ENCODE assay signal across 4 cellular contexts in the genomic region with DNA sequence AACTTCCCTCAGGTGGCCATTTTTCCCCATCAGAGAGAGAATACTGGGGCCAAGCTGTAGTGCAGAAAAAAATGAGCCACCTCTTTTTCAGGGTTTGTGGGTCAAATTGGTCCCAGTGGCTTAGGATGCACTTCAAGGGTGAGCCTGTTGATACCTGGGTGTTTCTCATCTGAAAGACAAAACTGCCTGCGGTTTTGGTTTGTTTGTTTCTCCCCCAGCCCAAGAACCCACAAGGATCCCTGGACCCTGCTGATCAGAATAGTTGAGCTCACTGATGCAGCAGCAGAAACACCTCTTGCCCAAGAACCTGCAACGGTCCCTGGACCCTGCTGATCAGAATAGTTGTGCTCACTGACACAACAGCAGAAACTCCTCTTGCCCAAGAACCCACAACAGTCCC. TPM values are rescaled to one million over a fixed set of nuclear protein-coding genes. Genes with fewer than 3 reads are reported as not detected.
"Had no signal": no experiment of that assay in that cellular context is flagged by ENCODE, and none has a peak within 500 bp of the region (broad histone marks: within the 10 kb centered on the region; RNA-seq: fewer than 3 reads in every experiment).

No MANE protein-coding gene starts in this region.

RNA-seq across cellular contexts. Expression of a gene that starts 13.1 kb away (rescaled TPM):
- total RNA-seq: HepG2, HT-29, IMR-90, K562 had no signal
